8 cellular contexts compared by ENCODE assay signal in genomic region chr7:44309271-44310091, GRCh38. TPM values are rescaled to one million over a fixed set of nuclear protein-coding genes. Genes with fewer than 3 reads are reported as not detected.
DNase-seq lines count a peak whose midpoint lies in the region; ATAC-seq and TF ChIP-seq lines count a peak whose summit lies in the region.

No MANE protein-coding gene starts in this region.

- H2AFZ ChIP-seq in trophoblast cell (ENCODE audit: insufficient read depth, low read length, poor library complexity), result peak overlapping the region; percentile 62

- H3K79me2 ChIP-seq in trophoblast cell (ENCODE audit: control insufficient read depth, insufficient read depth, low read length, poor library complexity), result no peaks in the 10 kb centered on the region

- H3K9me3 ChIP-seq in AG04450 (ENCODE audit: control insufficient read depth, insufficient read depth, low read length) (no peaks in the 10 kb centered on the region; the same call in 1 of the 2 replicates), heart left ventricle (no peaks in the 10 kb centered on the region), trophoblast cell (ENCODE audit: insufficient read depth, low read depth, low read length) (peaks cover 10% of the 10 kb centered on the region)

- H2BK12ac ChIP-seq in trophoblast cell (ENCODE audit: low read length), result no peak overlapping the region

- WGBS in heart left ventricle, 4 donors, result 12 to 28% (median 17%) methylated on average over 30 to 73 of the region's 73 CpGs
- no CpG with 5 or more reads among the region's 73 CpGs for WGBS in trophoblast cell (ENCODE audit: extremely low coverage, insufficient coverage, insufficient read length)

- H3K79me1 ChIP-seq in trophoblast cell (ENCODE audit: low read length), result no peaks in the 10 kb centered on the region

- CTCF ChIA-PET in AG04450 (lab: Charles Lee), result interaction anchor here (2.2 kb wide), 1 partner anchor 69 kb away, joined by 13 read pairs; no protein-coding TSS in a partner anchor

- H3K4me3 ChIP-seq in AG04450 (ENCODE audit: low read depth, low read length) (peak overlapping the region; percentile 39), H7 (ENCODE audit: insufficient read depth, low read depth, low read length) (peak overlapping the region; percentile 41), heart left ventricle (peak overlapping the region; percentile 3 to 59 (median 44)), trophoblast cell (ENCODE audit: low read depth, low read length) (no peak overlapping the region)

- H3K27me3 ChIP-seq in AG04450 (ENCODE audit: control insufficient read depth, insufficient read depth, low read length) (peaks cover 15% of the 10 kb centered on the region), H7 (ENCODE audit: control insufficient read depth, insufficient read depth, low read length) (peaks cover 24% of the 10 kb centered on the region), heart left ventricle (peaks cover 0 to 24% (median 0%) of the 10 kb centered on the region in 9 donors), trophoblast cell (ENCODE audit: insufficient read depth, low read length) (peaks cover 22% of the 10 kb centered on the region)

- TF ChIP-seq CTCF in AG04450 (IDR thresholded peaks at IDR 0.05; ENCODE audit: low read depth, low read length), result no peak
- TF ChIP-seq CTCF in heart left ventricle (IDR thresholded peaks at IDR 0.05), result no peak

- H2AK5ac ChIP-seq in trophoblast cell (ENCODE audit: low read length), result no peak overlapping the region

- H3K18ac ChIP-seq in trophoblast cell (ENCODE audit: low read length), result no peak overlapping the region

- no peak overlapping the region for H4K8ac ChIP-seq in trophoblast cell (ENCODE audit: low read depth, low read length)

- H3K27ac ChIP-seq in AG04450 (ENCODE audit: low read depth, low read length) (no peak overlapping the region), heart left ventricle (peak overlapping the region in 11 of 12 donors; percentile 40 to 89 (median 69)), trophoblast cell (ENCODE audit: low read depth, low read length) (no peak overlapping the region)

- TF ChIP-seq POLR2A in heart left ventricle (IDR thresholded peaks at IDR 0.05), result no peak

- H2BK120ac ChIP-seq in trophoblast cell (ENCODE audit: insufficient read depth, low read length, poor library complexity), result no peak overlapping the region

- no peak for DNase-seq in AG04450 (ENCODE audit: low read depth, low spot score)
- peak; percentile 90 for DNase-seq in H7
- peak; percentile 51 for DNase-seq in activated naive CD4-positive, alpha-beta T cell treated with Interleukin-2 at 50 U/mL for 16 hours
- peak in 4 of 5 donors; percentile 67 to 85 (median 80) for DNase-seq in heart left ventricle
- DNase-seq in trophoblast cell, result peak; percentile 17 to 53
- DNase-seq in NCI-H69 (lab: John Stamatoyannopoulos, UW), result no peak
- no peak for DNase-seq in NCI-H1417 treated with DMSO at 0.1 percent for 48 hours (lab: John Stamatoyannopoulos, UW)

- peak overlapping the region; percentile 54 for H3K4me2 ChIP-seq in trophoblast cell (ENCODE audit: low read length)

- POLR2A ChIA-PET in AG04450 (lab: Yijun Ruan, JAX), result no interaction called here

- no peak overlapping the region for H3K4ac ChIP-seq in trophoblast cell (ENCODE audit: low read depth, low read length)

- H4K12ac ChIP-seq in trophoblast cell (ENCODE audit: low read depth, low read length), result no peak overlapping the region

- peak; percentile 48 to 78 (median 70) for ATAC-seq in heart left ventricle
- no peak for ATAC-seq in HG03521 (IDR thresholded peaks at IDR 0.05; ENCODE audit: unreplicated experiment)

- H3K4me1 ChIP-seq in heart left ventricle (peaks cover 4 to 54% (median 27%) of the 10 kb centered on the region in 12 donors), trophoblast cell (ENCODE audit: control insufficient read depth in 1 of 2, insufficient read depth in 2 of 2, low read length in 2 of 2) (peaks cover 0 to 3% of the 10 kb centered on the region in 2 experiments)

- H3K36me3 ChIP-seq in H7 (replicated peaks; ENCODE audit: control insufficient read depth, insufficient read depth, low read length) (no peaks in the 10 kb centered on the region), heart left ventricle (no peaks in the 10 kb centered on the region), trophoblast cell (ENCODE audit: control insufficient read depth in 1 of 2, insufficient read depth in 2 of 2, low read length in 2 of 2) (no peaks in the 10 kb centered on the region)

- intact Hi-C loops in heart left ventricle (cut with DNase I), result loop anchor here in 9 of 10 donors (5.0 kb wide), 3 partner anchors 52 to 67 kb away; no protein-coding TSS in a partner anchor

- no peak overlapping the region for H4K91ac ChIP-seq in trophoblast cell (ENCODE audit: low read depth, low read length)

- H3K23ac ChIP-seq in trophoblast cell (ENCODE audit: low read length), result no peak overlapping the region

- H3K9ac ChIP-seq in trophoblast cell (ENCODE audit: low read length), result no peak overlapping the region

- H2BK5ac ChIP-seq in trophoblast cell (ENCODE audit: low read depth, low read length, poor library complexity), result no peak overlapping the region

- no peak overlapping the region for H3K14ac ChIP-seq in trophoblast cell (ENCODE audit: low read length)

RNA-seq across cellular contexts. Expression of gene CAMK2B, which starts 15.9 kb away (rescaled TPM):
- polyA plus RNA-seq in AG04450 (2011; rRNA removed) (0.12 TPM in 1 of 2 replicates, not detected in the other), heart left ventricle (100 to 1,000 TPM in 1 of 2 donors, 10 to 100 TPM in 1; 35.7 to 103 TPM)
- 0.83 TPM in 1 of 2 replicates, not detected in the other for polyA minus RNA-seq in AG04450 (2011; rRNA and poly(A)+ RNA removed)
- total RNA-seq in H7 (2014; rRNA removed; shearing (Covaris generic)), result 0.31 TPM in 1 of 2 replicates, not detected in the other
- 100 to 1,000 TPM in 5 of 9 donors, 10 to 100 TPM in 4; 77.5 to 141 (median 104) TPM for total RNA-seq in heart left ventricle
- 0.08 and 0.19 TPM in 2 replicates for polyA plus RNA-seq in trophoblast cell (2013)

Comparison
In these comparisons a context has a peak if more than half of its experiments do, and no peak if none do; other contexts are left out.
1. DNase-seq: peak in H7 (single experiment), activated naive CD4-positive, alpha-beta T cell treated with Interleukin-2 at 50 U/mL for 16 hours (single experiment), heart left ventricle (4 of 5) and trophoblast cell (2 of 2); none in AG04450 (single experiment), NCI-H69 (single experiment) and NCI-H1417 treated with DMSO at 0.1 percent for 48 hours (single experiment).
2. H3K27ac ChIP-seq: peak in heart left ventricle (11 of 12); none in AG04450 (single experiment) and trophoblast cell (single experiment).
3. RNA of gene CAMK2B, which starts 15.9 kb away (total RNA-seq): 77.5 to 141 TPM in heart left ventricle; 0.31 TPM in H7; every median in the first group is over 10 times any median in the second.